8 cellular contexts compared by ENCODE assay signal in the genomic region with DNA sequence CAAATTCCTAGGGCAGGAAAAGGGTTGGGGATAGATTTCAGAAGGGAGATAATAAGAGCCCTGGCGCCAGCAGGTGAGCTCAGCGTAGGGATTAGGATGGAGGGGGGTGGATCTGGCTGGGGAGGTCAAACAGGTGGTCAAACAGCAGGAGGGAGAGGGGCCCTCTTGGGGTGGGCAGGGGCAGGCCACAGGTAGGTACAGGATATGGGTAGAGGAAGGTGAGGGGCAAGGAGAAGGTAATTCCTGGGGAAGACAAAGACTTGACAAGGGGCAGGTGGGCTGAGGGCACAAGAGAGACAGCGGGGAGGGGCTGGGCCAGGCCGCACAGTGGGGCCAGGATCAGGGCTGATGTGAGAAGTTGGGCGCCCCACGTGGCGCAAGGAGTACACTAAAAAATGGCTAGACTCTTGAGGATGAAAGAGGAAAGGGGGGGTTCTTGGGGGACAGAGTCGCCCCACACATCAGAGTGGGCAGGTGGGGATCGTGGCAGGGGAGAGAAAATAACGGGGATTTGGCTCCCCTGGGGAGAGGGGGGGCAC. TPM values are rescaled to one million over a fixed set of nuclear protein-coding genes. Genes with fewer than 3 reads are reported as not detected.
DNase-seq lines count a peak whose midpoint lies in the region; ATAC-seq and TF ChIP-seq lines count a peak whose summit lies in the region.

No MANE protein-coding gene starts in this region.

- H3K9ac ChIP-seq in SK-N-SH, result peak overlapping the region; percentile 91
- H3K9ac ChIP-seq in iPS-18a (ENCODE audit: low read length), result peak overlapping the region; percentile 95

- no peak for TF ChIP-seq EP300 in SK-N-SH (IDR thresholded peaks at IDR 0.05; ENCODE audit: borderline replicate concordance in 1 of 2, low read depth in 1 of 2, low read length in 1 of 2)

- POLR2A ChIA-PET in SK-N-SH (lab: Yijun Ruan, JAX), result interaction anchor here (0.6 kb wide), 1 partner anchor 103 kb away, joined by 3 read pairs; no protein-coding TSS in a partner anchor

- H3K79me2 ChIP-seq in SK-N-SH (ENCODE audit: insufficient read depth), result peaks cover 37% of the 10 kb centered on the region

- peak overlapping the region; percentile 99 for H3K4me2 ChIP-seq in SK-N-SH

- peak overlapping the region; percentile 89; the same call in 1 of the 2 replicates for H2AFZ ChIP-seq in SK-N-SH (ENCODE audit: low read depth)

- H3K36me3 ChIP-seq in SK-N-SH (replicated peaks in 1 of 2; ENCODE audit: control insufficient read depth in 1 of 2, insufficient read depth in 2 of 2, low read length in 1 of 2) (peaks cover 5 to 8% of the 10 kb centered on the region in 2 experiments), iPS-18a (ENCODE audit: control insufficient read depth, low read depth, low read length) (peaks cover 21% of the 10 kb centered on the region), spleen (peaks cover 0 to 48% (median 21%) of the 10 kb centered on the region in 6 donors)

- H3K27me3 ChIP-seq in SK-N-SH (ENCODE audit: insufficient read depth) (no peaks in the 10 kb centered on the region), iPS-18a (ENCODE audit: control insufficient read depth, insufficient read depth, low read length) (peaks cover 18% of the 10 kb centered on the region), spleen (replicated peaks in 1 of 7) (no peaks in the 10 kb centered on the region)

- no peaks in the 10 kb centered on the region for H3K9me3 ChIP-seq in SK-N-SH
- no peaks in the 10 kb centered on the region for H3K9me3 ChIP-seq in iPS-18a (ENCODE audit: control insufficient read depth, low read depth, low read length)
- H3K9me3 ChIP-seq in spleen, result no peaks in the 10 kb centered on the region

- H3K9me2 ChIP-seq in SK-N-SH, result no peaks in the 10 kb centered on the region

- intact Hi-C loops in spleen (cut with DNase I; ENCODE audit: low total_unique reads), result loop anchor here (5.0 kb wide), 1 partner anchor 63 kb away; a partner anchor contains a TSS

- WGBS in SK-N-SH (ENCODE audit: low lambda C conversion rate), result 21% methylated on average over 10 of the region's 10 CpGs
- WGBS in spleen, 5 donors, result 10 to 17% (median 16%) methylated on average over 10 of the region's 10 CpGs

- TF ChIP-seq CTCF in C4-2B (conservative IDR thresholded peaks at IDR 0.05) (peak; percentile 70; the same call in 1 of the 2 replicates), SK-N-SH (IDR thresholded peaks at IDR 0.05) (peak; percentile 49), spleen (IDR thresholded peaks at IDR 0.05 in 8 of 11, conservative IDR thresholded peaks at IDR 0.05 in 3 of 11) (no peak)

- ATAC-seq in GM18873 (IDR thresholded peaks at IDR 0.05; ENCODE audit: low FRiP score, unreplicated experiment) (no peak), HG03520 (IDR thresholded peaks at IDR 0.05; ENCODE audit: unreplicated experiment) (no peak)

- H3K4me1 ChIP-seq in SK-N-SH (ENCODE audit: control insufficient read depth in 1 of 2, insufficient read depth in 2 of 2, low read depth in 1 of 2, low read length in 1 of 2), result peaks cover 8 to 30% of the 10 kb centered on the region in 2 experiments; a peak in 3 of 4 replicates
- H3K4me1 ChIP-seq in iPS-18a (ENCODE audit: control insufficient read depth, low read depth, low read length), result peaks cover 9% of the 10 kb centered on the region
- peaks cover 28 to 76% (median 47%) of the 10 kb centered on the region in 6 donors for H3K4me1 ChIP-seq in spleen

- H3K4me3 ChIP-seq in SK-N-SH (ENCODE audit: low read depth in 2 of 2, low read length in 1 of 2) (peak overlapping the region; percentile 77 to 89), iPS-18a (ENCODE audit: low read length) (peak overlapping the region; percentile 90), spleen (peak overlapping the region; percentile 77 to 98 (median 89))

- no peaks in the 10 kb centered on the region for H4K20me1 ChIP-seq in SK-N-SH (ENCODE audit: insufficient read depth)

- TF ChIP-seq POLR2A in spleen (IDR thresholded peaks at IDR 0.05), result no peak

- H3K27ac ChIP-seq in C4-2B (peak overlapping the region; percentile 95), SK-N-SH (ENCODE audit: low read depth in 2 of 2, low read length in 1 of 2) (peak overlapping the region; percentile 64 to 77; a peak in 3 of 4 replicates), iPS-18a (ENCODE audit: low read length) (peak overlapping the region; percentile 88), spleen (peak overlapping the region; percentile 50 to 98 (median 94))

- H3F3A ChIP-seq in SK-N-SH (replicated peaks; ENCODE audit: insufficient read depth), result peaks cover 13% of the 10 kb centered on the region

- TF ChIP-seq RAD21 in SK-N-SH (IDR thresholded peaks at IDR 0.05; ENCODE audit: low read length), result peak; percentile 11; the same call in 1 of the 2 replicates

- DNase-seq in HK-2 (ENCODE audit: unreplicated experiment), result peak; percentile 34
- peak; percentile 76 for DNase-seq in SK-N-SH
- peak; percentile 57 for DNase-seq in astrocyte of the hippocampus (ENCODE audit: low read depth, low spot score)
- no peak for DNase-seq in spleen

- CTCF ChIA-PET in SK-N-SH (lab: Yijun Ruan, JAX), result interaction anchor here (0.6 to 2.5 kb wide), 5 partner anchors 12 to 848 kb away, joined by 3 to 10 read pairs (median 8); no protein-coding TSS in a partner anchor

TF ChIP-seq in SK-N-SH, 30 proteins besides CTCF, POLR2A, EP300 and RAD21 (continues in another document):
- no peak for TF ChIP-seq NRF1 (IDR thresholded peaks at IDR 0.05; ENCODE audit: low read depth, low read length)
- TF ChIP-seq MEF2A (IDR thresholded peaks at IDR 0.05; ENCODE audit: borderline replicate concordance, low read depth), result no peak
- no peak for TF ChIP-seq FOXM1 (IDR thresholded peaks at IDR 0.05; ENCODE audit: low read depth)
- TF ChIP-seq, protein P1, sequence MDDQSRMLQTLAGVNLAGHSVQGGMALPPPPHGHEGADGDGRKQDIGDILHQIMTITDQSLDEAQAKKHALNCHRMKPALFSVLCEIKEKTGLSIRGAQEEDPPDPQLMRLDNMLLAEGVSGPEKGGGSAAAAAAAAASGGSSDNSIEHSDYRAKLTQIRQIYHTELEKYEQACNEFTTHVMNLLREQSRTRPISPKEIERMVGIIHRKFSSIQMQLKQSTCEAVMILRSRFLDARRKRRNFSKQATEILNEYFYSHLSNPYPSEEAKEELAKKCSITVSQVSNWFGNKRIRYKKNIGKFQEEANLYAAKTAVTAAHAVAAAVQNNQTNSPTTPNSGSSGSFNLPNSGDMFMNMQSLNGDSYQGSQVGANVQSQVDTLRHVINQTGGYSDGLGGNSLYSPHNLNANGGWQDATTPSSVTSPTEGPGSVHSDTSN (IDR thresholded peaks at IDR 0.05), result no peak
- no peak for TF ChIP-seq JUND (IDR thresholded peaks at IDR 0.05)
- TF ChIP-seq, protein P2, sequence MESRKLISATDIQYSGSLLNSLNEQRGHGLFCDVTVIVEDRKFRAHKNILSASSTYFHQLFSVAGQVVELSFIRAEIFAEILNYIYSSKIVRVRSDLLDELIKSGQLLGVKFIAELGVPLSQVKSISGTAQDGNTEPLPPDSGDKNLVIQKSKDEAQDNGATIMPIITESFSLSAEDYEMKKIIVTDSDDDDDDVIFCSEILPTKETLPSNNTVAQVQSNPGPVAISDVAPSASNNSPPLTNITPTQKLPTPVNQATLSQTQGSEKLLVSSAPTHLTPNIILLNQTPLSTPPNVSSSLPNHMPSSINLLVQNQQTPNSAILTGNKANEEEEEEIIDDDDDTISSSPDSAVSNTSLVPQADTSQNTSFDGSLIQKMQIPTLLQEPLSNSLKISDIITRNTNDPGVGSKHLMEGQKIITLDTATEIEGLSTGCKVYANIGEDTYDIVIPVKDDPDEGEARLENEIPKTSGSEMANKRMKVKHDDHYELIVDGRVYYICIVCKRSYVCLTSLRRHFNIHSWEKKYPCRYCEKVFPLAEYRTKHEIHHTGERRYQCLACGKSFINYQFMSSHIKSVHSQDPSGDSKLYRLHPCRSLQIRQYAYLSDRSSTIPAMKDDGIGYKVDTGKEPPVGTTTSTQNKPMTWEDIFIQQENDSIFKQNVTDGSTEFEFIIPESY (IDR thresholded peaks at IDR 0.05; ENCODE audit: borderline replicate concordance, low read depth), result no peak
- TF ChIP-seq, protein P3, sequence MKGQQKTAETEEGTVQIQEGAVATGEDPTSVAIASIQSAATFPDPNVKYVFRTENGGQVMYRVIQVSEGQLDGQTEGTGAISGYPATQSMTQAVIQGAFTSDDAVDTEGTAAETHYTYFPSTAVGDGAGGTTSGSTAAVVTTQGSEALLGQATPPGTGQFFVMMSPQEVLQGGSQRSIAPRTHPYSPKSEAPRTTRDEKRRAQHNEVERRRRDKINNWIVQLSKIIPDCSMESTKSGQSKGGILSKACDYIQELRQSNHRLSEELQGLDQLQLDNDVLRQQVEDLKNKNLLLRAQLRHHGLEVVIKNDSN (IDR thresholded peaks at IDR 0.05; ENCODE audit: borderline replicate concordance, low read depth), result no peak
- TF ChIP-seq GATA2 (CRISPR knock-in tag; IDR thresholded peaks at IDR 0.05), result no peak
- no peak for TF ChIP-seq TAF1 (IDR thresholded peaks at IDR 0.05; ENCODE audit: borderline replicate concordance, low read depth, low read length)
- TF ChIP-seq RXRA (IDR thresholded peaks at IDR 0.05; ENCODE audit: borderline replicate concordance, low read depth), result no peak

RNA-seq across cellular contexts. Expression of a gene that starts 0.7 kb away (rescaled TPM):
- polyA plus RNA-seq in SK-N-SH (2012; rRNA removed) (23.3 and 26.7 TPM in 2 replicates), spleen (10 to 100 TPM; 31.5 to 43.3 (median 39.1) TPM)
- 17.4 and 23.7 TPM in 2 replicates for polyA plus RNA-seq in SK-N-SH (2012; cell fraction: cytosol; rRNA removed)
- polyA plus RNA-seq in SK-N-SH (2012; cell fraction: nucleus; rRNA removed), result 58.1 and 74.0 TPM in 2 replicates
- 10 to 100 TPM; 24.9 to 39.6 (median 31.4) TPM for total RNA-seq in spleen

RNA-seq across cellular contexts. Expression of a gene that starts 3.7 kb away (rescaled TPM):
- polyA plus RNA-seq in SK-N-SH (2012; rRNA removed) (13.1 and 14.9 TPM in 2 replicates), spleen (10 to 100 TPM; 30.0 to 35.4 (median 33.5) TPM)
- polyA plus RNA-seq in SK-N-SH (2012; cell fraction: cytosol; rRNA removed), result 11.6 and 16.2 TPM in 2 replicates
- 5.4 and 5.7 TPM in 2 replicates for polyA plus RNA-seq in SK-N-SH (2012; cell fraction: nucleus; rRNA removed)
- 10 to 100 TPM; 24.7 to 69.6 (median 44.5) TPM for total RNA-seq in spleen

RNA-seq across cellular contexts. Expression of a gene that starts 21.4 kb away (rescaled TPM):
- 19.7 and 22.6 TPM in 2 replicates for polyA plus RNA-seq in SK-N-SH (2012; rRNA removed)
- 8.8 and 15.2 TPM in 2 replicates for polyA plus RNA-seq in SK-N-SH (2012; cell fraction: cytosol; rRNA removed)
- 65.8 and 70.8 TPM in 2 replicates for polyA plus RNA-seq in SK-N-SH (2012; cell fraction: nucleus; rRNA removed)
- total RNA-seq in spleen, result 10 to 100 TPM; 18.2 to 40.5 (median 31.5) TPM
- polyA plus RNA-seq in spleen, result 10 to 100 TPM; 18.7 to 36.0 (median 33.8) TPM

RNA-seq across cellular contexts. Expression of a gene that starts 22.0 kb away (rescaled TPM):
- polyA plus RNA-seq in SK-N-SH (2012; rRNA removed), result 0.05 and 0.30 TPM in 2 replicates
- polyA plus RNA-seq in SK-N-SH (2012; cell fraction: cytosol; rRNA removed), result 0.21 and 0.42 TPM in 2 replicates
- 0.06 and 0.48 TPM in 2 replicates for polyA plus RNA-seq in SK-N-SH (2012; cell fraction: nucleus; rRNA removed)
- 1 to 10 TPM in 3 of 7 donors, under 1 TPM in 3, not detected in 1; 0.65 to 2.1 (median 0.93) TPM for total RNA-seq in spleen
- under 1 TPM; 0.09 to 0.83 (median 0.74) TPM for polyA plus RNA-seq in spleen

RNA-seq across cellular contexts. Expression of a gene that starts 47.9 kb away (rescaled TPM):
- polyA plus RNA-seq in SK-N-SH (2012; rRNA removed) (0.32 and 0.36 TPM in 2 replicates), spleen (1 to 10 TPM in 2 of 3 donors, under 1 TPM in 1; 0.52 to 2.1 (median 1.2) TPM)
- polyA plus RNA-seq in SK-N-SH (2012; cell fraction: cytosol; rRNA removed), result 0.36 and 0.39 TPM in 2 replicates
- polyA plus RNA-seq in SK-N-SH (2012; cell fraction: nucleus; rRNA removed), result 0.21 and 0.24 TPM in 2 replicates
- 10 to 100 TPM in 3 of 7 donors, 1 to 10 TPM in 4; 4.0 to 21.2 (median 9.2) TPM for total RNA-seq in spleen

Comparison
In these comparisons a context has a peak if more than half of its experiments do, and no peak if none do; other contexts are left out.
1. CTCF ChIP-seq: peak in C4-2B (single experiment) and SK-N-SH (single experiment); none in spleen (0 of 11).
2. Peak in every context shown above with its lines, with median percentiles within 50 percentile points of each other: H3K27ac ChIP-seq and H3K4me3 ChIP-seq.